ENCODE assay signal across 17 cellular contexts in the genomic region with DNA sequence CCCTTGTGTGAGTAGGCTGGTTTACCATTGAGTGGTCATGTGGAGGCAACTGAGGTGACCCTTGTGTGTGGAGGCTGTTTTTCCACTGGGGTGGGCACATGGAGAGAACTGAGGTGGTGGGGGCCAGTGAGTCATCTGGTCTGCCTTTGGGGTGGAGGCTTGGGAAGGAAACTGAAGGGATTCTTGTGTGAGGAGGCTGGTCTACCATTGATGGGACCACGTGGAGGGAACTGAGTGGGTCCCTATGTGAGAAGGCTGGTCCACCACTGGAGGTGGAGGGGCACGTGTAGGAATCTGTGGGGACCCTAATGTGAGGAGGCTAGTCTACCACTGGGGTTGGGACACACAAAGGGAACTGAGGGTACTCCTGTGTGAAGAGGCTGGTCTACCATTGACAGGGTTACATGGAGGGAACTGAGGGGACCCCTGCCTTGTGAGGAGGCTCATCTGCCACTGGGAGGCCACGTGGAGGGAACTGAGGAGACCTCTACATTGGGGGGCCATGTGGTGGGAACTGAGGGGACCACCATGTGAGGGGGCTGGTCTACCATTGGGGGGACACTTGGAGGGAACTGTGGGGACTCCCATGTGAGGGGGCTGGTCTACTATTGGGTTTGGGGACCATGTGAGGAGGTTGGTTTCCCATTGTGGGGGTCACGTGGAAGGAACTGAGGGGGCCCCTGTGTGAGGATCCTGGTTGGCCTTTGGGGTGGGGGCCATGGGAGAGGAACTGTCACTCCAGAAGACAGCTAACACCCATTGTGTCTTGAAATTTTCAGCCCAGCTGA.
DNase-seq lines count a peak whose midpoint lies in the region; ATAC-seq and TF ChIP-seq lines count a peak whose summit lies in the region.
"Had no signal": no experiment of that assay in that cellular context is flagged by ENCODE, and none has a peak within 500 bp of the region (broad histone marks: within the 10 kb centered on the region; RNA-seq: fewer than 3 reads in every experiment).

No MANE protein-coding gene starts in this region.

- DNase-seq in D341Med (ENCODE audit: low spot score): peak; percentile 4
- peak; percentile 8 for DNase-seq in H9
- DNase-seq in esophagus muscularis mucosa (ENCODE audit: extremely low spot score): peak; percentile 84
- DNase-seq in sciatic nerve (ENCODE audit: low spot score): peak; percentile 19
- DNase-seq in NCI-H526 treated with DMSO at 0.1 percent for 48 hours (lab: John Stamatoyannopoulos, UW): no peak
- DNase-seq: CD8-positive, alpha-beta memory T cell; gastrocnemius medialis; GM23248; KG1; left colon; NCI-H187; NCI-H2227 treated with DMSO at 0.1 percent for 48 hours had no signal

- intact Hi-C loops in esophagus muscularis mucosa (cut with DNase I): no loop called here
- intact Hi-C loops in sciatic nerve (cut with DNase I): no loop called here

- no peak for TF ChIP-seq EP300 in esophagus muscularis mucosa (IDR thresholded peaks at IDR 0.05)

- H2BK120ac ChIP-seq in H9 (ENCODE audit: low read depth, low read length, poor library complexity, severe bottlenecking): no peak overlapping the region

- H3K4me1 Mint-ChIP-seq in H9: peaks cover 13 to 18% of the 10 kb centered on the region in 2 experiments
- H3K4me1 Mint-ChIP-seq: CD8-positive, alpha-beta memory T cell; neural crest cell had no signal

- no peak overlapping the region for H3K14ac ChIP-seq in H9 (ENCODE audit: insufficient read depth, low read length)

- H2BK5ac ChIP-seq in H9 (ENCODE audit: insufficient read length, low read length): no peak overlapping the region

- no peak overlapping the region for H2AFZ ChIP-seq in H9 (ENCODE audit: low read length)
- H2AFZ ChIP-seq: GM23248 had no signal

- no peak overlapping the region for H3K9ac ChIP-seq in H9 (ENCODE audit: extremely low read depth, insufficient read length, low read length)
- H3K9ac ChIP-seq: GM23248 had no signal

- H4K5ac ChIP-seq in H9 (ENCODE audit: insufficient read length, low read depth, low read length): no peak overlapping the region

- H4K8ac ChIP-seq in H9 (replicated peaks; ENCODE audit: insufficient read length, low read depth, low read length): no peak overlapping the region

- no peak for TF ChIP-seq POLR2A in esophagus muscularis mucosa (IDR thresholded peaks at IDR 0.05; ENCODE audit: low read depth)

- H3K23me2 ChIP-seq in H9 (ENCODE audit: insufficient read length, low read depth, low read length, poor library complexity, severe bottlenecking): no peaks in the 10 kb centered on the region

- H3K27ac ChIP-seq in H9 (ENCODE audit: insufficient read length, low read depth, low read length): no peak overlapping the region
- H3K27ac ChIP-seq in esophagus muscularis mucosa (replicated peaks in 1 of 4): no peak overlapping the region
- H3K27ac ChIP-seq: dorsolateral prefrontal cortex, gastrocnemius medialis, GM23248, SJSA1 had no signal

- H3K79me1 ChIP-seq in H9 (ENCODE audit: insufficient read depth, low read depth, low read length, poor library complexity, severe bottlenecking): no peaks in the 10 kb centered on the region

- H3K4me2 ChIP-seq in H9 (ENCODE audit: insufficient read depth, insufficient read length, low read length): no peak overlapping the region

- H3K56ac ChIP-seq in H9 (ENCODE audit: insufficient read length, low read depth, low read length): no peak overlapping the region

- H3K4me3 ChIP-seq in esophagus muscularis mucosa: no peak overlapping the region
- H3K4me3 ChIP-seq: dorsolateral prefrontal cortex, gastrocnemius medialis, GM23248, SJSA1 had no signal

- no peak overlapping the region for H3T11ph ChIP-seq in H9 (ENCODE audit: low read length)

- no peaks in the 10 kb centered on the region for H3K79me2 ChIP-seq in H9 (ENCODE audit: insufficient read depth, low read length)

- no peak overlapping the region for H2BK20ac ChIP-seq in H9 (ENCODE audit: low read depth, low read length, poor library complexity, severe bottlenecking)

- no peaks in the 10 kb centered on the region for H3K9me3 ChIP-seq in H9 (ENCODE audit: control insufficient read depth, low read depth, low read length)
- peaks cover 0 to 8% (median 0%) of the 10 kb centered on the region in 4 donors for H3K9me3 ChIP-seq in esophagus muscularis mucosa
- H3K9me3 ChIP-seq: gastrocnemius medialis, SJSA1 had no signal

- no peak overlapping the region for H4K91ac ChIP-seq in H9 (ENCODE audit: insufficient read length, low read depth, low read length)

- H3K27ac Mint-ChIP-seq in H9: no peak overlapping the region; a peak in 2 of 7 replicates
- H3K27ac Mint-ChIP-seq: CD8-positive, alpha-beta memory T cell had no signal

- H3K27me3 ChIP-seq in H9 (ENCODE audit: insufficient read depth, low read length) (no peaks in the 10 kb centered on the region), esophagus muscularis mucosa (peaks cover 0 to 4% (median 0%) of the 10 kb centered on the region in 4 donors)
- H3K27me3 ChIP-seq: dorsolateral prefrontal cortex, gastrocnemius medialis, SJSA1 had no signal

- no peak overlapping the region for H2AK5ac ChIP-seq in H9 (ENCODE audit: insufficient read length, low read length)

- TF ChIP-seq CTCF in H9 (conservative IDR thresholded peaks at IDR 0.05) (no peak), esophagus muscularis mucosa (IDR thresholded peaks at IDR 0.05) (no peak)

- peaks cover 30% of the 10 kb centered on the region for H3K27me3 Mint-ChIP-seq in H9 (ENCODE audit: low read depth)

- no peaks in the 10 kb centered on the region for H3K36me3 ChIP-seq in esophagus muscularis mucosa
- H3K36me3 ChIP-seq: gastrocnemius medialis, SJSA1 had no signal

- H3K9me3 Mint-ChIP-seq in H9: peaks cover 24 to 38% of the 10 kb centered on the region in 2 experiments

- H4K20me1 ChIP-seq in H9 (ENCODE audit: control insufficient read depth, insufficient read depth, insufficient read length): no peaks in the 10 kb centered on the region

- H3K18ac ChIP-seq in H9 (ENCODE audit: insufficient read length, low read depth, low read length): no peak overlapping the region

- H2BK12ac ChIP-seq in H9 (ENCODE audit: insufficient read length, low read depth, low read length): no peak overlapping the region

- no peak overlapping the region for H2BK15ac ChIP-seq in H9 (ENCODE audit: low read depth, low read length)

- no peak overlapping the region for H3K4me3 Mint-ChIP-seq in H9
- H3K4me3 Mint-ChIP-seq: CD8-positive, alpha-beta memory T cell; neural crest cell had no signal

- H3K4me1 ChIP-seq in H9 (ENCODE audit: insufficient read depth, low read length) (peaks cover 5% of the 10 kb centered on the region; the same call in 1 of the 2 replicates), esophagus muscularis mucosa (no peaks in the 10 kb centered on the region)
- H3K4me1 ChIP-seq: gastrocnemius medialis, SJSA1 had no signal

- no CpG with 5 or more reads among the region's 4 CpGs for WGBS in H9 (ENCODE audit: extremely low coverage, insufficient read length, low lambda C conversion rate)
- 88% methylated on average over 4 of the region's 4 CpGs for WGBS in esophagus muscularis mucosa

- H3K4ac ChIP-seq in H9 (ENCODE audit: low read depth, low read length): no peak overlapping the region

- ATAC-seq in sciatic nerve (no peak), GM19324 (IDR thresholded peaks at IDR 0.05; ENCODE audit: low FRiP score, unreplicated experiment) (no peak), GM21447 (IDR thresholded peaks at IDR 0.05; ENCODE audit: unreplicated experiment) (no peak)
- ATAC-seq: gastrocnemius medialis, left colon had no signal

- H3K36me3 Mint-ChIP-seq in H9 (ENCODE audit: insufficient read depth in 1 of 3, low read depth in 3 of 3): peaks cover 0 to 15% (median 5%) of the 10 kb centered on the region in 3 experiments; a peak in 2 of 7 replicates

- no peak overlapping the region for H3K23ac ChIP-seq in H9 (ENCODE audit: insufficient read length, low read depth, low read length)
